8 cellular contexts compared by ENCODE assay signal in the genomic region with DNA sequence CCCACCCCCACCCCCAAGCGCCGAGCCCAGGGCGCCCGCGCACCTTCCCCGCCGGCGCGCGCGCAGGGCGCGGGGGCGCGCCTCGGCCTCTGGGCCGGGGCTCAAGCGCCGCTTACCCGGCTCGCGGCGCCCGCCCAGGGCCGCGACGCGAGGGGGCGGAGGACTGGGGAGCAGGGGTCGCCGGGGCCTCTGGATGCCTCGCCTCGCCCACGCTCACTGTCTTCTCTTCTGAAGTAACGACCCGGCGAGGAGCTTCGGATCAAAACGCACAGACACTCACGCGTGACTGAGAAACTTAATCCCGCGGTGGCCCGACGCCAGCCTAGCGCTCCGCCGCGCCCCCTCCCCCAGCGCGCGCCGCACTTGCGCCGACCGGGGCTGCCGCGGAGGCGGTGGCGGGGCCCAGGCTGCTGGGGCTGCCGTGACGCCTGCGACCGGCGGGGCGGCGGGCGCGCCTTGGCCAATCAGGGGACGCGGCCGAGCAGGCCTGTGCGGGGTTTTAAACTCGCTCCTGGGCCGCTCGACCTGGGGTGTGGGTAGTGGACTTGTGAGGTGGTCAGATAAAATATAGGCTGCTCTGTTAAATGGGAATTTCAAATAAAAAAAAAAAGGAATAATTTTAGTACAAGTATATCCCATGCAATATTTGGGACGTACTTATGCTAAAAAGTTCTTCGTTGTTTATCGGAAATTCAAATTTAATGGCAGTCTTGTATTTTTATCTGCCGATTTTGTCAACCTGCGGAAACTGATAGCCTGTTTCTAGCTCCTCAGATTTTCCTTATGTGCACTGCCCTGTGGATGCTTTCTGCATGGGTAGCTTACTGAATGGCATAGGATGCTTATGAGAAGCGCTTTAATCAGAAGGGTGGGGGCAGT. TPM values are rescaled to one million over a fixed set of nuclear protein-coding genes. Genes with fewer than 3 reads are reported as not detected.
DNase-seq lines count a peak whose midpoint lies in the region; ATAC-seq and TF ChIP-seq lines count a peak whose summit lies in the region.

A gene with protein sequence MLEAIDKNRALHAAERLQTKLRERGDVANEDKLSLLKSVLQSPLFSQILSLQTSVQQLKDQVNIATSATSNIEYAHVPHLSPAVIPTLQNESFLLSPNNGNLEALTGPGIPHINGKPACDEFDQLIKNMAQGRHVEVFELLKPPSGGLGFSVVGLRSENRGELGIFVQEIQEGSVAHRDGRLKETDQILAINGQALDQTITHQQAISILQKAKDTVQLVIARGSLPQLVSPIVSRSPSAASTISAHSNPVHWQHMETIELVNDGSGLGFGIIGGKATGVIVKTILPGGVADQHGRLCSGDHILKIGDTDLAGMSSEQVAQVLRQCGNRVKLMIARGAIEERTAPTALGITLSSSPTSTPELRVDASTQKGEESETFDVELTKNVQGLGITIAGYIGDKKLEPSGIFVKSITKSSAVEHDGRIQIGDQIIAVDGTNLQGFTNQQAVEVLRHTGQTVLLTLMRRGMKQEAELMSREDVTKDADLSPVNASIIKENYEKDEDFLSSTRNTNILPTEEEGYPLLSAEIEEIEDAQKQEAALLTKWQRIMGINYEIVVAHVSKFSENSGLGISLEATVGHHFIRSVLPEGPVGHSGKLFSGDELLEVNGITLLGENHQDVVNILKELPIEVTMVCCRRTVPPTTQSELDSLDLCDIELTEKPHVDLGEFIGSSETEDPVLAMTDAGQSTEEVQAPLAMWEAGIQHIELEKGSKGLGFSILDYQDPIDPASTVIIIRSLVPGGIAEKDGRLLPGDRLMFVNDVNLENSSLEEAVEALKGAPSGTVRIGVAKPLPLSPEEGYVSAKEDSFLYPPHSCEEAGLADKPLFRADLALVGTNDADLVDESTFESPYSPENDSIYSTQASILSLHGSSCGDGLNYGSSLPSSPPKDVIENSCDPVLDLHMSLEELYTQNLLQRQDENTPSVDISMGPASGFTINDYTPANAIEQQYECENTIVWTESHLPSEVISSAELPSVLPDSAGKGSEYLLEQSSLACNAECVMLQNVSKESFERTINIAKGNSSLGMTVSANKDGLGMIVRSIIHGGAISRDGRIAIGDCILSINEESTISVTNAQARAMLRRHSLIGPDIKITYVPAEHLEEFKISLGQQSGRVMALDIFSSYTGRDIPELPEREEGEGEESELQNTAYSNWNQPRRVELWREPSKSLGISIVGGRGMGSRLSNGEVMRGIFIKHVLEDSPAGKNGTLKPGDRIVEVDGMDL (N-terminal part only) (minus strand): TSS at position 409 of the 879 bp plus-strand sequence. CDS start 29,377 bp downstream, outside the sequence.

- ATAC-seq in HG03520 (IDR thresholded peaks at IDR 0.05; ENCODE audit: unreplicated experiment): no peak
- ATAC-seq in activated naive CD4-positive, alpha-beta T cell treated with anti-CD3 and anti-CD28 coated beads, Interleukin-2, amount 50 U/mL, for 72 hours: no peak

- H3K27ac Mint-ChIP-seq in activated naive CD4-positive, alpha-beta T cell treated with anti-CD3 and anti-CD28 coated beads, Interleukin-2, amount 50 U/mL, for 72 hours: no peak within 1 kb of the TSS

- H3K36me3 ChIP-seq in cardiac muscle cell: no peaks in the 10 kb centered on the region
- H3K36me3 ChIP-seq in ovary: no peaks in the 10 kb centered on the region

- TF ChIP-seq EP300 in ovary (IDR thresholded peaks at IDR 0.05): no peak

- H3K27ac ChIP-seq in adipose tissue (ENCODE audit: low read depth, low read length) (peak within 1 kb of the TSS; percentile 45), cardiac muscle cell (peak within 1 kb of the TSS; percentile 94), ovary (peak within 1 kb of the TSS; percentile 86 to 96)

- peaks cover 0 to 22% of the 10 kb centered on the region in 2 donors for H3K36me3 Mint-ChIP-seq in activated naive CD4-positive, alpha-beta T cell treated with anti-CD3 and anti-CD28 coated beads, Interleukin-2, amount 50 U/mL, for 72 hours

- H3K9me3 Mint-ChIP-seq in activated naive CD4-positive, alpha-beta T cell treated with anti-CD3 and anti-CD28 coated beads, Interleukin-2, amount 50 U/mL, for 72 hours: peaks cover 4 to 9% of the 10 kb centered on the region in 2 donors

- H3K4me3 ChIP-seq in cardiac muscle cell (peak within 1 kb of the TSS; percentile 82), ovary (peak within 1 kb of the TSS; percentile 67)

- intact Hi-C loops in ovary (cut with DNase I): no loop called here

- no peaks in the 10 kb centered on the region for H3K27me3 ChIP-seq in cardiac muscle cell
- H3K27me3 ChIP-seq in ovary: no peaks in the 10 kb centered on the region

- TF ChIP-seq CTCF in cardiac muscle cell (IDR thresholded peaks at IDR 0.05; ENCODE audit: low read depth, low read length) (no peak), ovary (IDR thresholded peaks at IDR 0.05) (peak in 1 of 3 donors; percentile 29)

- DNase-seq in Ammon's horn (ENCODE audit: low spot score): peak; percentile 73
- DNase-seq in NCI-H1048 (lab: John Stamatoyannopoulos, UW): peak; percentile 19
- DNase-seq in cardiac muscle cell (ENCODE audit: low read depth in 1 of 2, low spot score in 1 of 2): peak; percentile 82 to 86
- DNase-seq in ovary: peak; percentile 66 to 87 (median 78)
- no peak for DNase-seq in activated T-cell treated with anti-CD3 and anti-CD28 coated beads for 4 hours
- no peak for DNase-seq in activated naive CD4-positive, alpha-beta T cell treated with anti-CD3 and anti-CD28 coated beads, Interleukin-2, amount 50 U/mL, for 72 hours (ENCODE audit: low spot score in 2 of 2)

- TF ChIP-seq POLR2A in ovary (IDR thresholded peaks at IDR 0.05): peak; percentile 54

- H3K9me3 ChIP-seq in cardiac muscle cell (ENCODE audit: low read depth): no peaks in the 10 kb centered on the region
- no peaks in the 10 kb centered on the region for H3K9me3 ChIP-seq in ovary

- H3K4me1 ChIP-seq in cardiac muscle cell (ENCODE audit: low read depth) (peaks cover 17% of the 10 kb centered on the region), ovary (ENCODE audit: insufficient read depth) (peaks cover 2% of the 10 kb centered on the region)

- 4 to 7% (median 5%) methylated on average over 46 to 82 of the region's 82 CpGs for WGBS in adipose tissue, 3 donors
- 4 to 6% (median 5%) methylated on average over 45 to 78 of the region's 82 CpGs for WGBS in ovary, 3 donors

RNA-seq across cellular contexts. Expression of the gene that starts here (rescaled TPM):
- polyA plus RNA-seq in adipose tissue (10 to 100 TPM in 2 of 3 donors, 1 to 10 TPM in 1; 4.0 to 37.3 (median 24.7) TPM), cardiac muscle cell (31.3 and 34.0 TPM in 2 replicates), ovary (10 to 100 TPM; 24.6 to 45.1 TPM)
- total RNA-seq in cardiac muscle cell (50.6 and 83.1 TPM in 2 replicates), ovary (10 to 100 TPM; 37.3 to 69.2 (median 49.6) TPM)
- total RNA-seq in activated naive CD4-positive, alpha-beta T cell treated with anti-CD3 and anti-CD28 coated beads, Interleukin-2, amount 50 U/mL, for 72 hours: not detected

Comparison
In these comparisons a context has a peak if more than half of its experiments do, and no peak if none do; other contexts are left out.
1. RNA of the gene that starts here (total RNA-seq): 50.6 to 83.1 TPM in cardiac muscle cell and 37.3 to 69.2 TPM in ovary; not detected in activated naive CD4-positive, alpha-beta T cell treated with anti-CD3 and anti-CD28 coated beads, Interleukin-2, amount 50 U/mL, for 72 hours; every median in the first group is over 10 times any median in the second.
2. DNase-seq: peak in Ammon's horn (single experiment), NCI-H1048 (single experiment), cardiac muscle cell (2 of 2) and ovary (5 of 5); none in activated T-cell treated with anti-CD3 and anti-CD28 coated beads for 4 hours (single experiment) and activated naive CD4-positive, alpha-beta T cell treated with anti-CD3 and anti-CD28 coated beads, Interleukin-2, amount 50 U/mL, for 72 hours (0 of 2).
3. Peak in every context shown above with its lines, with median percentiles within 50 percentile points of each other: H3K27ac ChIP-seq.